In the genomic region with DNA sequence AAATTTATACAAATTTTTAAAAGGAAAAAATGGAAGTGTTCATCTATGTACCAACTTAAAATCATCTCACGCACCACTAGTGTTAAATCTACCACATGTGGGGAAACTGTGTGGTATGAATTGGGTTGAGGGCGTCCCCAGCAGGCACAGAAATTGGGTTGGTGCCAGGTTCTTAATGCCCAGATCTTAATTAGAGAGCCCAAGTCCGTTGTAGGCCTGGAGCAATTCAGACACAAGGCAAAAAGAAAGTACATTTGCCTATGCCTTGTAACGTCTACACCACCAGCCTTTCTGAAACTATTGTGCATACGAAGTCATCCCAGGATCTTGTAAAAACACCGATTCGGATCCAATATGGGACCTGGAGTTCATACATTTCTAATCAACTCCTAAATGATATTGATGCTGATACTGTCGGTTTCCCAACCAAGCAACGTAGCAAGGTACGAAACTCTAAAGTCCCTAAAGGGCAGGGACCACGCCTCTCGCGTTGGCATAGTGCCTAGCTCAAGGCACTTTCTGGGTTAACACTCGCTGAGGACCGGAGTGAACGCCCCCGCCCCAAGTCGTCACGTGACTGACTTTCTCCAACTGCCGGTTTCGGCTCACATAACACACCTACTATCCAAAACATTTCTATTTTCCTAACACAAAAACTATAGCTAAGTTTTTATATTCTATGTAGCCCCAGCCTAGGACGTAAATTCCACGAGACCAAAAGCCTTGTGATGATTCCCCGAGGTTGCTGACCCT, we compare ENCODE assay signal across 8 cellular contexts. TPM values are rescaled to one million over a fixed set of nuclear protein-coding genes. Genes with fewer than 3 reads are reported as not detected.
DNase-seq lines count a peak whose midpoint lies in the region; ATAC-seq and TF ChIP-seq lines count a peak whose summit lies in the region.

No MANE protein-coding gene starts in this region.

- H3K9me2 ChIP-seq in PC-3 (replicated peaks; ENCODE audit: low read length): no peaks in the 10 kb centered on the region

- peak overlapping the region; percentile 96 for H2AFZ ChIP-seq in PC-3 (ENCODE audit: low read length)
- peak overlapping the region; percentile 100 for H2AFZ ChIP-seq in fibroblast of lung (ENCODE audit: low read length)

- H3F3A ChIP-seq in PC-3 (ENCODE audit: low read length, unreplicated experiment): no peaks in the 10 kb centered on the region

- H3K27ac ChIP-seq in CD4-positive, alpha-beta T cell (ENCODE audit: low read depth, low read length): peak overlapping the region; percentile 93
- peak overlapping the region; percentile 81 for H3K27ac ChIP-seq in PC-3 (ENCODE audit: low read length)
- peak overlapping the region; percentile 99 for H3K27ac ChIP-seq in fibroblast of lung (ENCODE audit: insufficient read depth, low read length)

- H3K4me2 ChIP-seq in PC-3 (ENCODE audit: low read length) (peak overlapping the region; percentile 92), fibroblast of lung (ENCODE audit: extremely low read depth, insufficient read depth, low read length) (peak overlapping the region; percentile 98)

- POLR2A ChIA-PET in CD4-positive, alpha-beta T cell (lab: Charles Lee): interaction anchor here (0.6 to 2.5 kb wide), 7 partner anchors 8 to 432 kb away, joined by 3 to 41 read pairs (median 3); no protein-coding TSS in a partner anchor
- POLR2A ChIA-PET in PC-3 (lab: Charles Lee; ENCODE audit: unreplicated experiment): no interaction called here

- peaks cover 60% of the 10 kb centered on the region for H3K4me1 Mint-ChIP-seq in CD4-positive, alpha-beta T cell (ENCODE audit: low read depth)
- peaks cover 47% of the 10 kb centered on the region for H3K4me1 Mint-ChIP-seq in activated T-helper 1 cell treated with anti-CD3 and anti-CD28 coated beads, Interleukin-12 subunit alpha, Interleukin-12 subunit beta, Interleukin-2, Interleukin-4 antibody, amounts not matched to agents 30 ng/mL and 10 ng/mL and 1 ng/mL, durations not matched to agents 14 hours and 24 hours and 36 hours (ENCODE audit: low read depth)
- peaks cover 22 to 25% of the 10 kb centered on the region in 2 donors for H3K4me1 Mint-ChIP-seq in natural killer cell treated with Interleukin-12 subunit alpha and Interleukin-12 subunit beta and Interleukin-15 and Interleukin-18, amount 100 ng/mL, for 72 hours (ENCODE audit: low read depth in 2 of 2)
- peaks cover 74% of the 10 kb centered on the region for H3K4me1 Mint-ChIP-seq in stimulated activated naive CD8-positive, alpha-beta T cell treated with anti-CD3 and anti-CD28 coated beads, Interleukin-15, Interleukin-2, amounts not matched to agents 100 ng/mL and 50 ng/mL, for 24 hours (ENCODE audit: low read depth)

- peak overlapping the region; percentile 94 for H3K27ac Mint-ChIP-seq in CD4-positive, alpha-beta T cell
- H3K27ac Mint-ChIP-seq in activated T-helper 1 cell treated with anti-CD3 and anti-CD28 coated beads, Interleukin-12 subunit alpha, Interleukin-12 subunit beta, Interleukin-2, Interleukin-4 antibody, amounts not matched to agents 30 ng/mL and 10 ng/mL and 1 ng/mL, durations not matched to agents 14 hours and 24 hours and 36 hours: peak overlapping the region; percentile 95
- H3K27ac Mint-ChIP-seq in natural killer cell treated with Interleukin-12 subunit alpha and Interleukin-12 subunit beta and Interleukin-15 and Interleukin-18, amount 100 ng/mL, for 72 hours: peak overlapping the region; percentile 91 to 99
- H3K27ac Mint-ChIP-seq in stimulated activated naive CD8-positive, alpha-beta T cell treated with anti-CD3 and anti-CD28 coated beads, Interleukin-15, Interleukin-2, amounts not matched to agents 100 ng/mL and 50 ng/mL, for 24 hours: peak overlapping the region; percentile 99

- peaks cover 44% of the 10 kb centered on the region for H3K36me3 Mint-ChIP-seq in CD4-positive, alpha-beta T cell (ENCODE audit: low read depth)
- peaks cover 18% of the 10 kb centered on the region for H3K36me3 Mint-ChIP-seq in activated T-helper 1 cell treated with anti-CD3 and anti-CD28 coated beads, Interleukin-12 subunit alpha, Interleukin-12 subunit beta, Interleukin-2, Interleukin-4 antibody, amounts not matched to agents 30 ng/mL and 10 ng/mL and 1 ng/mL, durations not matched to agents 14 hours and 24 hours and 36 hours (ENCODE audit: low read depth)
- peaks cover 4% of the 10 kb centered on the region for H3K36me3 Mint-ChIP-seq in natural killer cell treated with Interleukin-12 subunit alpha and Interleukin-12 subunit beta and Interleukin-15 and Interleukin-18, amount 100 ng/mL, for 72 hours
- H3K36me3 Mint-ChIP-seq in stimulated activated naive CD8-positive, alpha-beta T cell treated with anti-CD3 and anti-CD28 coated beads, Interleukin-15, Interleukin-2, amounts not matched to agents 100 ng/mL and 50 ng/mL, for 24 hours (ENCODE audit: low read depth): peaks cover 25% of the 10 kb centered on the region

- H3K4me3 ChIP-seq in PC-3 (ENCODE audit: low read length) (peak overlapping the region; percentile 96), fibroblast of lung (replicated peaks in 1 of 4; ENCODE audit: control extremely low read depth in 1 of 4, insufficient read depth in 1 of 4, low read depth in 3 of 4, low read length in 4 of 4) (peak overlapping the region; percentile 81 to 96 (median 93))

- H3K36me3 ChIP-seq in PC-3 (ENCODE audit: low read depth, low read length) (peaks cover 3% of the 10 kb centered on the region; the same call in 1 of the 2 replicates), fibroblast of lung (ENCODE audit: control insufficient read depth, insufficient read depth, low read length) (no peaks in the 10 kb centered on the region)

- peak overlapping the region; percentile 94 for H3K4me3 Mint-ChIP-seq in CD4-positive, alpha-beta T cell
- peak overlapping the region; percentile 99 for H3K4me3 Mint-ChIP-seq in activated T-helper 1 cell treated with anti-CD3 and anti-CD28 coated beads, Interleukin-12 subunit alpha, Interleukin-12 subunit beta, Interleukin-2, Interleukin-4 antibody, amounts not matched to agents 30 ng/mL and 10 ng/mL and 1 ng/mL, durations not matched to agents 14 hours and 24 hours and 36 hours
- peak overlapping the region; percentile 98 for H3K4me3 Mint-ChIP-seq in natural killer cell treated with Interleukin-12 subunit alpha and Interleukin-12 subunit beta and Interleukin-15 and Interleukin-18, amount 100 ng/mL, for 72 hours
- H3K4me3 Mint-ChIP-seq in stimulated activated naive CD8-positive, alpha-beta T cell treated with anti-CD3 and anti-CD28 coated beads, Interleukin-15, Interleukin-2, amounts not matched to agents 100 ng/mL and 50 ng/mL, for 24 hours: peak overlapping the region; percentile 99

- peaks cover 62% of the 10 kb centered on the region for H3K79me2 ChIP-seq in PC-3 (ENCODE audit: low read length)
- peaks cover 50% of the 10 kb centered on the region for H3K79me2 ChIP-seq in fibroblast of lung (ENCODE audit: control insufficient read depth, insufficient read depth, low read length)

- H3K9ac ChIP-seq in PC-3 (ENCODE audit: low read length): peak overlapping the region; percentile 96
- peak overlapping the region; percentile 89 for H3K9ac ChIP-seq in fibroblast of lung (ENCODE audit: insufficient read depth, low read length)

- intact Hi-C loops in CD4-positive, alpha-beta T cell (cut with DNase I, micrococcal nuclease): loop anchor here (1.0 to 10.0 kb wide), 5 partner anchors 56 to 1603 kb away; a partner anchor contains a TSS
- intact Hi-C loops in PC-3 (cut with micrococcal nuclease): loop anchor here (5.0 kb wide), 1 partner anchor 125 kb away; no protein-coding TSS in a partner anchor
- intact Hi-C loops in activated T-helper 1 cell treated with anti-CD3 and anti-CD28 coated beads, Interleukin-12 subunit alpha, Interleukin-12 subunit beta, Interleukin-2, Interleukin-4 antibody, amounts not matched to agents 30 ng/mL and 10 ng/mL and 1 ng/mL, durations not matched to agents 14 hours and 24 hours and 36 hours (cut with micrococcal nuclease): loop anchor here (1.0 to 5.0 kb wide), 4 partner anchors 55 to 1605 kb away; a partner anchor contains a TSS

- peak; percentile 56 to 80 (median 66) for DNase-seq in CD4-positive, alpha-beta T cell
- peak; percentile 72 for DNase-seq in HT-29 (ENCODE audit: low spot score)
- DNase-seq in PC-3: peak; percentile 62
- peak; percentile 67 for DNase-seq in activated T-helper 1 cell treated with anti-CD3 and anti-CD28 coated beads, Interleukin-12 subunit alpha, Interleukin-12 subunit beta, Interleukin-2, Interleukin-4 antibody, amounts not matched to agents 30 ng/mL and 10 ng/mL and 1 ng/mL, durations not matched to agents 14 hours and 24 hours and 36 hours (ENCODE audit: low spot score)
- peak; percentile 66 to 67 for DNase-seq in fibroblast of lung (ENCODE audit: low read depth in 2 of 2)
- peak; percentile 86 for DNase-seq in natural killer cell treated with Interleukin-12 subunit alpha and Interleukin-12 subunit beta and Interleukin-15 and Interleukin-18, amount 100 ng/mL, for 72 hours (ENCODE audit: low spot score)

- H3K27me3 Mint-ChIP-seq in CD4-positive, alpha-beta T cell: no peaks in the 10 kb centered on the region
- no peaks in the 10 kb centered on the region for H3K27me3 Mint-ChIP-seq in activated T-helper 1 cell treated with anti-CD3 and anti-CD28 coated beads, Interleukin-12 subunit alpha, Interleukin-12 subunit beta, Interleukin-2, Interleukin-4 antibody, amounts not matched to agents 30 ng/mL and 10 ng/mL and 1 ng/mL, durations not matched to agents 14 hours and 24 hours and 36 hours (ENCODE audit: insufficient read depth)
- H3K27me3 Mint-ChIP-seq in natural killer cell treated with Interleukin-12 subunit alpha and Interleukin-12 subunit beta and Interleukin-15 and Interleukin-18, amount 100 ng/mL, for 72 hours: no peaks in the 10 kb centered on the region
- H3K27me3 Mint-ChIP-seq in stimulated activated naive CD8-positive, alpha-beta T cell treated with anti-CD3 and anti-CD28 coated beads, Interleukin-15, Interleukin-2, amounts not matched to agents 100 ng/mL and 50 ng/mL, for 24 hours: no peaks in the 10 kb centered on the region

- H4K20me1 ChIP-seq in PC-3 (ENCODE audit: low read length): peaks cover 14% of the 10 kb centered on the region
- H4K20me1 ChIP-seq in fibroblast of lung (ENCODE audit: control insufficient read depth, extremely low read depth, insufficient read depth, low read length): no peaks in the 10 kb centered on the region

- BruUV-seq in PC-3 (replicated peaks; lab: Mats Ljungman, UMichigan): TSS peak; percentile 76

- H3K9me3 Mint-ChIP-seq in CD4-positive, alpha-beta T cell: no peaks in the 10 kb centered on the region
- H3K9me3 Mint-ChIP-seq in activated T-helper 1 cell treated with anti-CD3 and anti-CD28 coated beads, Interleukin-12 subunit alpha, Interleukin-12 subunit beta, Interleukin-2, Interleukin-4 antibody, amounts not matched to agents 30 ng/mL and 10 ng/mL and 1 ng/mL, durations not matched to agents 14 hours and 24 hours and 36 hours: no peaks in the 10 kb centered on the region
- no peaks in the 10 kb centered on the region for H3K9me3 Mint-ChIP-seq in natural killer cell treated with Interleukin-12 subunit alpha and Interleukin-12 subunit beta and Interleukin-15 and Interleukin-18, amount 100 ng/mL, for 72 hours
- H3K9me3 Mint-ChIP-seq in stimulated activated naive CD8-positive, alpha-beta T cell treated with anti-CD3 and anti-CD28 coated beads, Interleukin-15, Interleukin-2, amounts not matched to agents 100 ng/mL and 50 ng/mL, for 24 hours: no peaks in the 10 kb centered on the region

- H3K4me1 ChIP-seq in PC-3 (ENCODE audit: insufficient read depth, low read length) (peaks cover 16% of the 10 kb centered on the region), fibroblast of lung (ENCODE audit: control insufficient read depth, extremely low read depth, insufficient read depth, low read length) (peaks cover 3% of the 10 kb centered on the region)

- no peaks in the 10 kb centered on the region for H3K9me3 ChIP-seq in CD4-positive, alpha-beta T cell (ENCODE audit: control insufficient read depth, low read length)
- no peaks in the 10 kb centered on the region for H3K9me3 ChIP-seq in PC-3 (ENCODE audit: low read length)
- H3K9me3 ChIP-seq in fibroblast of lung (ENCODE audit: control insufficient read depth, insufficient read depth, low read depth, low read length): no peaks in the 10 kb centered on the region

- no peak for TF ChIP-seq CTCF in CD4-positive, alpha-beta T cell (IDR thresholded peaks at IDR 0.05)
- no peak for TF ChIP-seq CTCF in PC-3 (conservative IDR thresholded peaks at IDR 0.05; ENCODE audit: low read depth, low read length)
- no peak for TF ChIP-seq CTCF in fibroblast of lung (conservative IDR thresholded peaks at IDR 0.05 in 1 of 2, IDR thresholded peaks at IDR 0.05 in 1 of 2; ENCODE audit: low read depth in 1 of 2, low read length in 2 of 2)

- CTCF ChIA-PET in CD4-positive, alpha-beta T cell (lab: Charles Lee): interaction anchor here (1.3 to 1.9 kb wide), 3 partner anchors 125 to 236 kb away, joined by 5 to 7 read pairs (median 7); no protein-coding TSS in a partner anchor
- CTCF ChIA-PET in PC-3 (lab: Charles Lee): no interaction called here

- ATAC-seq in CD4-positive, alpha-beta T cell (ENCODE audit: poor library complexity): peak; percentile 59
- ATAC-seq in GM19452 (IDR thresholded peaks at IDR 0.05; ENCODE audit: unreplicated experiment): peak; percentile 35
- peak; percentile 46 for ATAC-seq in PC-3
- ATAC-seq in natural killer cell treated with Interleukin-12 subunit alpha and Interleukin-12 subunit beta and Interleukin-15 and Interleukin-18, amount 100 ng/mL, for 72 hours: peak; percentile 68 to 71

- H3K27me3 ChIP-seq in CD4-positive, alpha-beta T cell (ENCODE audit: control insufficient read depth, insufficient read depth, low read length): no peaks in the 10 kb centered on the region
- H3K27me3 ChIP-seq in PC-3 (ENCODE audit: low read length) (no peaks in the 10 kb centered on the region), fibroblast of lung (ENCODE audit: control insufficient read depth, insufficient read depth, low read length) (no peaks in the 10 kb centered on the region)

RNA-seq across cellular contexts. Expression of a gene that starts 0.9 kb away (rescaled TPM):
- total RNA-seq in CD4-positive, alpha-beta T cell: 100 to 1,000 TPM; 142 to 146 TPM
- 111 and 150 TPM in 2 replicates for total RNA-seq in HT-29 (2014; rRNA removed; shearing (Covaris generic))
- total RNA-seq in PC-3 (2014; rRNA removed): 73.5 and 116 TPM in 2 replicates
- total RNA-seq in activated T-helper 1 cell treated with anti-CD3 and anti-CD28 coated beads, Interleukin-12 subunit alpha, Interleukin-12 subunit beta, Interleukin-2, Interleukin-4 antibody, amounts not matched to agents 30 ng/mL and 10 ng/mL and 1 ng/mL, durations not matched to agents 14 hours and 24 hours and 36 hours: 235 and 260 TPM in 2 replicates
- 192 and 204 TPM in 2 replicates for total RNA-seq in fibroblast of lung
- polyA plus RNA-seq in fibroblast of lung: 181 and 207 TPM in 2 replicates
- polyA plus RNA-seq in fibroblast of lung (2012): 159 and 162 TPM in 2 replicates
- 31.7 and 75.9 TPM in 2 replicates for polyA minus RNA-seq in fibroblast of lung (ENCODE audit: low replicate concordance)
- 100 to 1,000 TPM; 204 to 261 TPM for total RNA-seq in natural killer cell treated with Interleukin-12 subunit alpha and Interleukin-12 subunit beta and Interleukin-15 and Interleukin-18, amount 100 ng/mL, for 72 hours

RNA-seq across cellular contexts. Expression of a gene that starts 48.7 kb away (rescaled TPM):
- not detected for total RNA-seq in CD4-positive, alpha-beta T cell
- total RNA-seq in HT-29 (2014; rRNA removed; shearing (Covaris generic)): not detected in 2 replicates
- total RNA-seq in PC-3 (2014; rRNA removed) (not detected in 2 replicates), fibroblast of lung (not detected in 2 replicates)
- not detected in 2 replicates for total RNA-seq in activated T-helper 1 cell treated with anti-CD3 and anti-CD28 coated beads, Interleukin-12 subunit alpha, Interleukin-12 subunit beta, Interleukin-2, Interleukin-4 antibody, amounts not matched to agents 30 ng/mL and 10 ng/mL and 1 ng/mL, durations not matched to agents 14 hours and 24 hours and 36 hours
- not detected in 2 replicates for polyA plus RNA-seq in fibroblast of lung
- polyA plus RNA-seq in fibroblast of lung (2012): not detected in 2 replicates
- polyA minus RNA-seq in fibroblast of lung (ENCODE audit: low replicate concordance): not detected in 2 replicates
- not detected for total RNA-seq in natural killer cell treated with Interleukin-12 subunit alpha and Interleukin-12 subunit beta and Interleukin-15 and Interleukin-18, amount 100 ng/mL, for 72 hours

RNA-seq across cellular contexts. Expression of a gene that starts 55.7 kb away (rescaled TPM):
- total RNA-seq in CD4-positive, alpha-beta T cell: 1 to 10 TPM; 2.3 to 2.8 TPM
- 11.1 and 20.4 TPM in 2 replicates for total RNA-seq in HT-29 (2014; rRNA removed; shearing (Covaris generic))
- total RNA-seq in PC-3 (2014; rRNA removed): 11.8 and 12.4 TPM in 2 replicates
- total RNA-seq in activated T-helper 1 cell treated with anti-CD3 and anti-CD28 coated beads, Interleukin-12 subunit alpha, Interleukin-12 subunit beta, Interleukin-2, Interleukin-4 antibody, amounts not matched to agents 30 ng/mL and 10 ng/mL and 1 ng/mL, durations not matched to agents 14 hours and 24 hours and 36 hours: 12.7 and 16.3 TPM in 2 replicates
- 10.8 and 13.7 TPM in 2 replicates for total RNA-seq in fibroblast of lung
- polyA plus RNA-seq in fibroblast of lung: 14.0 and 15.4 TPM in 2 replicates
- polyA plus RNA-seq in fibroblast of lung (2012): 10.0 and 13.6 TPM in 2 replicates
- 0.33 and 0.75 TPM in 2 replicates for polyA minus RNA-seq in fibroblast of lung (ENCODE audit: low replicate concordance)
- 10 to 100 TPM; 10.9 to 14.1 TPM for total RNA-seq in natural killer cell treated with Interleukin-12 subunit alpha and Interleukin-12 subunit beta and Interleukin-15 and Interleukin-18, amount 100 ng/mL, for 72 hours

Comparison
In these comparisons a context has a peak if more than half of its experiments do, and no peak if none do; other contexts are left out.
1. Peak in every context shown above with its lines: DNase-seq, ATAC-seq, H3K4me3 ChIP-seq and H3K27ac ChIP-seq.